In genomic region chr9:109870365-109870764, GRCh38 we compare ENCODE assay signal across 23 cellular contexts.
"Had no signal": no experiment of that assay in that cellular context is flagged by ENCODE, and none has a peak within 500 bp of the region (broad histone marks: within the 10 kb centered on the region; RNA-seq: fewer than 3 reads in every experiment).

No MANE protein-coding gene starts in this region.

- H3K27me3 ChIP-seq: colonic mucosa, pancreas, testis, tibial nerve, upper lobe of right lung had no signal

- H3K4me3 ChIP-seq: colonic mucosa, left lung, lung, pancreas, prostate gland, smooth muscle cell, testis, tibial nerve, upper lobe of right lung had no signal

- H3K27ac ChIP-seq: colonic mucosa, foreskin keratinocyte, left lung, pancreas, prostate gland, testis, tibial nerve, upper lobe of right lung had no signal

- H3K4me1 ChIP-seq: colonic mucosa, foreskin keratinocyte, left lung, pancreas, prostate gland, testis, upper lobe of right lung had no signal

- H3K36me3 ChIP-seq: colonic mucosa, left lung, pancreas, prostate gland, tibial nerve, upper lobe of right lung had no signal

- DNase-seq: cerebellar nuclear complex; colonic mucosa; dermis blood vessel endothelial cell; effector CD4-positive, alpha-beta T cell; endodermal cell; erythroblast; foreskin keratinocyte; head of caudate nucleus; hypothalamus; kidney glomerular epithelial cell; left lung; mesendoderm; naive B cell; occipital lobe; pancreas; stimulated activated CD4-positive, alpha-beta T cell treated with anti-CD3 and anti-CD28 coated beads, Interleukin-2, amount 100 ng/mL, for 48 hours; stimulated activated naive CD4-positive, alpha-beta T cell treated with Interleukin-2 at 50 U/mL for 16 hours; testis; upper lobe of right lung had no signal

- H3K9me3 ChIP-seq: colonic mucosa, left lung, pancreas, prostate gland, testis, tibial nerve, upper lobe of right lung had no signal

- ATAC-seq: foreskin keratinocyte, left lung, pancreas, upper lobe of right lung had no signal
